12 cellular contexts compared by ENCODE assay signal in the genomic region with DNA sequence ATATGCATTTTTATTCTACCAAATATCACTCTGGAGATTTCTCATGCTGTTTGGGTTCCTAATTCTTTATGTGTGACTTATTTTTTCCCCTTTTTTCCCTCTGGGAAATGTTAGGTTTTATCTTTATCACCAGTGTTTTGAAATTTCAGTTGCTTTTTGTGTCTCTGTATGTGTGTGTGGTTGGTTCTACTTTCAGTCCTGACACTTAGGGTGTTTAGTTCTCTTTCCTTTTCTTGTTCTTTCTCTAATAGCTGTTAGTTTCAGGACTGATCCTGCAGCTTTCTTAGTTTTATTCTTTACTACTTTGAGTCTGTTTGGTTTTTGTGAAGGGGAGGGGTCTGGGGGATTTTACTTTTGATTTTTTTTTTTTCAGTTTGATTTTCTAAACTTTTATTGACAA. TPM values are rescaled to one million over a fixed set of nuclear protein-coding genes. Genes with fewer than 3 reads are reported as not detected.
DNase-seq lines count a peak whose midpoint lies in the region; ATAC-seq, FAIRE-seq and TF ChIP-seq lines count a peak whose summit lies in the region.
"Had no signal": no experiment of that assay in that cellular context is flagged by ENCODE, and none has a peak within 500 bp of the region (broad histone marks: within the 10 kb centered on the region; RNA-seq: fewer than 3 reads in every experiment).

No MANE protein-coding gene starts in this region.

- H3K27ac ChIP-seq in hepatocyte = no peak overlapping the region

- DNase-seq in GM18507 (ENCODE audit: extremely low spot score, insufficient read length, low read depth) (peak; percentile 22), HUDEP-2 (lab: John Stamatoyannopoulos, UW; ENCODE audit: unreplicated experiment in 76 of 76) (no peak), hepatocyte (ENCODE audit: low spot score) (no peak), DMS79 treated with DMSO at 0.1 percent for 48 hours (lab: John Stamatoyannopoulos, UW) (no peak), RCC 7860 (ENCODE audit: low spot score) (no peak)
- no peak for DNase-seq in central memory CD8-positive, alpha-beta T cell (ENCODE audit: low spot score in 2 of 2)
- DNase-seq: GF-D8, KBM-7 had no signal

- H3K36me3 ChIP-seq in hepatocyte (replicated peaks; ENCODE audit: insufficient read depth, low read depth) = no peaks in the 10 kb centered on the region

- peaks cover 97% of the 10 kb centered on the region for H3K79me2 ChIP-seq in hepatocyte

- H3K4me3 Mint-ChIP-seq in central memory CD8-positive, alpha-beta T cell = peak overlapping the region; percentile 44
- H3K4me3 Mint-ChIP-seq: brain had no signal

- no peaks in the 10 kb centered on the region for H3K9me3 Mint-ChIP-seq in central memory CD8-positive, alpha-beta T cell

- H3K27me3 ChIP-seq in hepatocyte = no peaks in the 10 kb centered on the region

- H3K9me3 ChIP-seq in hepatocyte (ENCODE audit: low read depth) = no peaks in the 10 kb centered on the region

- H3K4me1 Mint-ChIP-seq in central memory CD8-positive, alpha-beta T cell = peaks cover 66% of the 10 kb centered on the region

- no peaks in the 10 kb centered on the region for H3K27me3 Mint-ChIP-seq in central memory CD8-positive, alpha-beta T cell
- H3K27me3 Mint-ChIP-seq: brain had no signal

- H3K4me2 ChIP-seq in hepatocyte = no peak overlapping the region

- H3K36me3 Mint-ChIP-seq in central memory CD8-positive, alpha-beta T cell (ENCODE audit: insufficient read depth) = peaks cover 25% of the 10 kb centered on the region

- FAIRE-seq in GM18507 (lab: Jason Lieb, UNC) (peak; percentile 90), RCC 7860 (lab: Jason Lieb, UNC) (no peak)
- FAIRE-seq: urothelium cell line had no signal

- peaks cover 73% of the 10 kb centered on the region for H4K20me1 ChIP-seq in hepatocyte (ENCODE audit: insufficient read depth, poor library complexity, severe bottlenecking)

- peak; percentile 84 for ATAC-seq in GM21367 (IDR thresholded peaks at IDR 0.05; ENCODE audit: unreplicated experiment)
- peak; percentile 91 for ATAC-seq in HG03175 (IDR thresholded peaks at IDR 0.05; ENCODE audit: unreplicated experiment)
- ATAC-seq in central memory CD8-positive, alpha-beta T cell (replicated peaks; ENCODE audit: extremely low read depth, poor library complexity, severe bottlenecking) = peak; percentile 49

- no peaks in the 10 kb centered on the region for H3K4me1 ChIP-seq in hepatocyte (ENCODE audit: insufficient read depth)

- TF ChIP-seq CTCF in hepatocyte (IDR thresholded peaks at IDR 0.05; ENCODE audit: poor library complexity) = no peak

- no peak overlapping the region for H2AFZ ChIP-seq in hepatocyte

- H3K4me3 ChIP-seq in hepatocyte = no peak overlapping the region

- peak overlapping the region; percentile 53 for H3K27ac Mint-ChIP-seq in central memory CD8-positive, alpha-beta T cell (ENCODE audit: low read depth)

- no peaks in the 10 kb centered on the region for H3K9me2 ChIP-seq in hepatocyte (replicated peaks; ENCODE audit: insufficient read depth)

RNA-seq across cellular contexts. Expression of a gene that starts 23.1 kb away (rescaled TPM):
- 48.1 and 49.1 TPM in 2 replicates for total RNA-seq in hepatocyte
- polyA plus RNA-seq in hepatocyte = 36.0 and 39.1 TPM in 2 replicates
